22 cellular contexts compared by ENCODE assay signal in genomic region chr13:42392180-42392579, GRCh38.
DNase-seq lines count a peak whose midpoint lies in the region; ATAC-seq and TF ChIP-seq lines count a peak whose summit lies in the region.
"Had no signal": no experiment of that assay in that cellular context is flagged by ENCODE, and none has a peak within 500 bp of the region (broad histone marks: within the 10 kb centered on the region; RNA-seq: fewer than 3 reads in every experiment).

No MANE protein-coding gene starts in this region.

- no peak for TF ChIP-seq CTCF in activated CD8-positive, alpha-beta T cell treated with anti-CD3 and anti-CD28 coated beads for 36 hours (IDR thresholded peaks at IDR 0.05)

- H3K4me3 ChIP-seq in CD4-positive, CD25-positive, alpha-beta regulatory T cell (ENCODE audit: low read depth, low read length): peak overlapping the region; percentile 68
- H3K4me3 ChIP-seq: lung, thyroid gland had no signal

- no peak for ATAC-seq in CD4-positive, CD25-positive, alpha-beta regulatory T cell (ENCODE audit: low read depth in 2 of 2)
- ATAC-seq in activated CD8-positive, alpha-beta T cell treated with anti-CD3 and anti-CD28 coated beads for 36 hours: no peak
- ATAC-seq: stimulated activated memory B cell treated with anti-CD40 and anti-IgM and Interleukin-4, amounts not matched to agents 10 μg/mL and 1 μg/mL and 100 μg/mL, for 72 hours had no signal

- H3K4me3 Mint-ChIP-seq in T-helper 1 cell treated with Interleukin-12 subunit alpha and Interleukin-12 subunit beta and Interleukin-4 antibody, amounts not matched to agents 30 μg/mL and 1 μg/mL, for 36 hours: peak overlapping the region; percentile 73
- H3K4me3 Mint-ChIP-seq in CD4-positive, CD25-positive, alpha-beta regulatory T cell: peak overlapping the region in 2 of 4 donors; percentile 57 to 58
- H3K4me3 Mint-ChIP-seq in activated CD8-positive, alpha-beta T cell treated with anti-CD3 and anti-CD28 coated beads for 36 hours: no peak overlapping the region
- H3K4me3 Mint-ChIP-seq in immature natural killer cell: peak overlapping the region; percentile 67 to 83 (median 70)
- H3K4me3 Mint-ChIP-seq: stimulated activated memory B cell treated with anti-CD40 and anti-IgM and Interleukin-4, amounts not matched to agents 10 μg/mL and 1 μg/mL and 100 μg/mL, for 72 hours had no signal

- no peaks in the 10 kb centered on the region for H3K27me3 ChIP-seq in CD4-positive, CD25-positive, alpha-beta regulatory T cell (ENCODE audit: control insufficient read depth, insufficient read depth, low read length)
- H3K27me3 ChIP-seq: neutrophil, thyroid gland had no signal

- POLR2A ChIA-PET in activated CD8-positive, alpha-beta T cell treated with anti-CD3 and anti-CD28 coated beads for 36 hours (lab: Charles Lee): interaction anchor here (0.9 to 10.1 kb wide), 11 partner anchors 14 to 120 kb away, joined by 3 to 192 read pairs (median 6); partner anchors contain the start of gene AKAP11

- CTCF ChIA-PET in activated CD8-positive, alpha-beta T cell treated with anti-CD3 and anti-CD28 coated beads for 36 hours (lab: Charles Lee): interaction anchor here (1.1 to 3.8 kb wide), 7 partner anchors 10 to 83 kb away, joined by 3 to 29 read pairs (median 6); no protein-coding TSS in a partner anchor

- intact Hi-C loops in activated CD8-positive, alpha-beta T cell treated with anti-CD3 and anti-CD28 coated beads for 36 hours (cut with micrococcal nuclease): loop anchor here (2.0 to 10.0 kb wide), 4 partner anchors 37 to 120 kb away; partner anchors contain the start of gene AKAP11

- DNase-seq in T-helper 1 cell (no peak), immature natural killer cell (no peak), NCI-H1105 treated with DMSO at 0.1 percent for 48 hours (lab: John Stamatoyannopoulos, UW) (no peak), NCI-H1417 (lab: John Stamatoyannopoulos, UW) (no peak), NCI-H345 treated with DMSO at 0.1 percent for 48 hours (lab: John Stamatoyannopoulos, UW; ENCODE audit: unreplicated experiment) (no peak)
- no peak for DNase-seq in CD4-positive, CD25-positive, alpha-beta regulatory T cell
- DNase-seq in activated CD8-positive, alpha-beta T cell treated with anti-CD3 and anti-CD28 coated beads for 36 hours: no peak
- DNase-seq: activated CD4-positive, CD25-positive, alpha-beta regulatory T cell treated with anti-CD3 and anti-CD28 coated beads, Interleukin-2, amount 50 U/mL, for 72 hours; activated T-cell treated with anti-CD3 and anti-CD28 coated beads for 4 hours; amygdala; cortex of kidney; DMS53; kidney; NCI-H1930; NCI-H226; thyroid gland had no signal

- peaks cover 3% of the 10 kb centered on the region for H3K36me3 Mint-ChIP-seq in T-helper 1 cell treated with Interleukin-12 subunit alpha and Interleukin-12 subunit beta and Interleukin-4 antibody, amounts not matched to agents 30 μg/mL and 1 μg/mL, for 36 hours (ENCODE audit: low read depth)
- no peaks in the 10 kb centered on the region for H3K36me3 Mint-ChIP-seq in CD4-positive, CD25-positive, alpha-beta regulatory T cell
- peaks cover 28% of the 10 kb centered on the region for H3K36me3 Mint-ChIP-seq in activated CD8-positive, alpha-beta T cell treated with anti-CD3 and anti-CD28 coated beads for 36 hours (ENCODE audit: low read depth)
- H3K36me3 Mint-ChIP-seq in immature natural killer cell: no peaks in the 10 kb centered on the region
- H3K36me3 Mint-ChIP-seq: stimulated activated memory B cell treated with anti-CD40 and anti-IgM and Interleukin-4, amounts not matched to agents 10 μg/mL and 1 μg/mL and 100 μg/mL, for 72 hours had no signal

- H3K4me1 ChIP-seq in CD4-positive, CD25-positive, alpha-beta regulatory T cell (ENCODE audit: control insufficient read depth, insufficient read depth, low read length, poor library complexity, severe bottlenecking): peaks cover 71% of the 10 kb centered on the region
- H3K4me1 ChIP-seq: thyroid gland had no signal

- no peaks in the 10 kb centered on the region for H3K27me3 Mint-ChIP-seq in T-helper 1 cell treated with Interleukin-12 subunit alpha and Interleukin-12 subunit beta and Interleukin-4 antibody, amounts not matched to agents 30 μg/mL and 1 μg/mL, for 36 hours (ENCODE audit: low read depth)
- no peaks in the 10 kb centered on the region for H3K27me3 Mint-ChIP-seq in CD4-positive, CD25-positive, alpha-beta regulatory T cell
- H3K27me3 Mint-ChIP-seq in activated CD8-positive, alpha-beta T cell treated with anti-CD3 and anti-CD28 coated beads for 36 hours: no peaks in the 10 kb centered on the region
- peaks cover 0 to 5% (median 5%) of the 10 kb centered on the region in 3 donors for H3K27me3 Mint-ChIP-seq in immature natural killer cell (ENCODE audit: low read depth in 3 of 3)
- H3K27me3 Mint-ChIP-seq: stimulated activated memory B cell treated with anti-CD40 and anti-IgM and Interleukin-4, amounts not matched to agents 10 μg/mL and 1 μg/mL and 100 μg/mL, for 72 hours had no signal

- no peaks in the 10 kb centered on the region for H3K36me3 ChIP-seq in CD4-positive, CD25-positive, alpha-beta regulatory T cell (ENCODE audit: control insufficient read depth, insufficient read depth, low read length)
- H3K36me3 ChIP-seq: neutrophil, thyroid gland had no signal

- no peaks in the 10 kb centered on the region for H3K9me3 ChIP-seq in CD4-positive, CD25-positive, alpha-beta regulatory T cell (ENCODE audit: control insufficient read depth in 2 of 2, low read length in 2 of 2)
- H3K9me3 ChIP-seq: neutrophil, thyroid gland had no signal

- peak overlapping the region; percentile 94 for H3K27ac Mint-ChIP-seq in T-helper 1 cell treated with Interleukin-12 subunit alpha and Interleukin-12 subunit beta and Interleukin-4 antibody, amounts not matched to agents 30 μg/mL and 1 μg/mL, for 36 hours
- H3K27ac Mint-ChIP-seq in CD4-positive, CD25-positive, alpha-beta regulatory T cell: peak overlapping the region; percentile 87 to 100 (median 89)
- peak overlapping the region; percentile 99 for H3K27ac Mint-ChIP-seq in activated CD8-positive, alpha-beta T cell treated with anti-CD3 and anti-CD28 coated beads for 36 hours
- peak overlapping the region; percentile 81 to 93 (median 90) for H3K27ac Mint-ChIP-seq in immature natural killer cell
- H3K27ac Mint-ChIP-seq: stimulated activated memory B cell treated with anti-CD40 and anti-IgM and Interleukin-4, amounts not matched to agents 10 μg/mL and 1 μg/mL and 100 μg/mL, for 72 hours had no signal

- H3K9me3 Mint-ChIP-seq in T-helper 1 cell treated with Interleukin-12 subunit alpha and Interleukin-12 subunit beta and Interleukin-4 antibody, amounts not matched to agents 30 μg/mL and 1 μg/mL, for 36 hours: no peaks in the 10 kb centered on the region
- peaks cover 0 to 4% (median 1%) of the 10 kb centered on the region in 7 donors for H3K9me3 Mint-ChIP-seq in CD4-positive, CD25-positive, alpha-beta regulatory T cell
- H3K9me3 Mint-ChIP-seq in activated CD8-positive, alpha-beta T cell treated with anti-CD3 and anti-CD28 coated beads for 36 hours: peaks cover 2% of the 10 kb centered on the region
- peaks cover 0 to 3% (median 0%) of the 10 kb centered on the region in 6 donors for H3K9me3 Mint-ChIP-seq in immature natural killer cell
- H3K9me3 Mint-ChIP-seq: stimulated activated memory B cell treated with anti-CD40 and anti-IgM and Interleukin-4, amounts not matched to agents 10 μg/mL and 1 μg/mL and 100 μg/mL, for 72 hours had no signal

- H3K27ac ChIP-seq in CD4-positive, CD25-positive, alpha-beta regulatory T cell (ENCODE audit: insufficient read depth, low read length, poor library complexity, severe bottlenecking): peak overlapping the region; percentile 81
- H3K27ac ChIP-seq: 22Rv1, KMS-11, neutrophil, thyroid gland had no signal

- H3K4me1 Mint-ChIP-seq in T-helper 1 cell treated with Interleukin-12 subunit alpha and Interleukin-12 subunit beta and Interleukin-4 antibody, amounts not matched to agents 30 μg/mL and 1 μg/mL, for 36 hours (ENCODE audit: low read depth): peaks cover 66% of the 10 kb centered on the region
- H3K4me1 Mint-ChIP-seq in CD4-positive, CD25-positive, alpha-beta regulatory T cell: peaks cover 61 to 77% (median 68%) of the 10 kb centered on the region in 4 donors
- peaks cover 71% of the 10 kb centered on the region for H3K4me1 Mint-ChIP-seq in activated CD8-positive, alpha-beta T cell treated with anti-CD3 and anti-CD28 coated beads for 36 hours (ENCODE audit: low read depth)
- H3K4me1 Mint-ChIP-seq in immature natural killer cell: peaks cover 73 to 77% of the 10 kb centered on the region in 2 donors
